Comparison of ENCODE assay signal across 22 cellular contexts in the genomic region with DNA sequence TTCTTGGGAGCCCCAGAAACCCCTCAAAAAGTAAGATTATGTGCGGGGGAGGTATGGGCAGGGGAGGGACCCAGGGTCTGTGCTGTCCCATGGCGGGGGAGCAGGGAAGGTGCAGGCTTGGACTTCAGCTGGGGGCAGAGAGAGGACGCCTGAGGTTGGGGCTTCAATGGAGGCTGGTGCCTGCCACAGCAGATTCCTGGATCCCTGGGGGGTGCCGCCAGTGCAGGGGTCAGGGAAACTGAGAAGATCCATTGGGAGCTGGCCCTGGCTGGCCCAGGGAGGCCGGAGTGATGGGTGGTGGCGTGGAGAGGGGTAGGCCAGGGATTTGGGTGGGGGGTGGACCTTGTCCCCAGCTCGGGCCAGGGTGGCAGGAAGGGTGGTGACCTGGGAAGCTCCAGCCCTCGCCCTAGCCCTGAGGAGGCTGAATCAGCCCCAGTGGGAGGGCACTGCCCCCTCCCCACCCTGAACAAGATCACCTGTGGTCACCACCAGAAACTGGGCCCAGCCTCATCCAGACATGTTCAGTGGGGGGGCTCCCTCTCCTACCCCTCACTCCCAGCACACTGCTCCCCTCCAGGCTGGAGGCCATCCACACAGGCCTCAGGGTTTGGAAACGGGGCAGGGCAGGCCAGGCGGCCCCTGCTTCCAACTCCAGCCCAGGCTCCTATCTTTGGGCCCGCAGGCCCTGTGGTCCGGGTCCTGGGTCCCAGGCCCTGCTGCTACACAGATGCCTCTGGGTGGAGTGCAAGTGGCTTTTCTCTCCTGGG.
"Had no signal": no experiment of that assay in that cellular context is flagged by ENCODE, and none has a peak within 500 bp of the region (broad histone marks: within the 10 kb centered on the region; RNA-seq: fewer than 3 reads in every experiment).

No MANE protein-coding gene starts in this region.

- ATAC-seq: activated CD4-positive, alpha-beta T cell treated with anti-CD3 and anti-CD28 coated beads for 36 hours; activated CD8-positive, alpha-beta T cell treated with anti-CD3 and anti-CD28 coated beads for 36 hours; T-cell had no signal

- H3K4me3 ChIP-seq: cardiac muscle cell, PC-9, SK-N-MC had no signal

- H3K27ac ChIP-seq: brain microvascular endothelial cell, cardiac muscle cell, PC-9, SK-N-MC had no signal

- H3K4me2 ChIP-seq: PC-9 had no signal

- H3K9me3 Mint-ChIP-seq: activated CD8-positive, alpha-beta T cell treated with anti-CD3 and anti-CD28 coated beads for 36 hours; activated naive CD4-positive, alpha-beta T cell treated with anti-CD3 and anti-CD28 coated beads, Interleukin-2, amount 50 U/mL, for 24 hours; T-cell had no signal

- DNase-seq: activated CD4-positive, alpha-beta T cell treated with anti-CD3 and anti-CD28 coated beads for 36 hours; activated CD8-positive, alpha-beta memory T cell treated with anti-CD3 and anti-CD28 coated beads, Interleukin-2, amount 50 U/mL, for 4 hours; activated CD8-positive, alpha-beta T cell treated with anti-CD3 and anti-CD28 coated beads for 36 hours; activated naive CD4-positive, alpha-beta T cell; brain microvascular endothelial cell; Karpas-422; MM.1S; NCI-H1105 treated with DMSO at 0.1 percent for 48 hours; NCI-H1436 treated with DMSO at 0.1 percent for 48 hours; NCI-H187; NCI-H2081 treated with DMSO at 0.1 percent for 48 hours; NCI-H446; NCI-H524; PC-9; T-cell; T-helper 2 cell; T1000 had no signal

- H3K4me3 Mint-ChIP-seq: activated CD4-positive, alpha-beta T cell treated with anti-CD3 and anti-CD28 coated beads for 36 hours; activated CD8-positive, alpha-beta T cell treated with anti-CD3 and anti-CD28 coated beads for 36 hours; activated naive CD4-positive, alpha-beta T cell treated with anti-CD3 and anti-CD28 coated beads, Interleukin-2, amount 50 U/mL, for 24 hours; T-cell had no signal

- H2AFZ ChIP-seq: PC-9 had no signal

- H3K36me3 ChIP-seq: brain microvascular endothelial cell, cardiac muscle cell had no signal

- H3K36me3 Mint-ChIP-seq: activated naive CD4-positive, alpha-beta T cell treated with anti-CD3 and anti-CD28 coated beads, Interleukin-2, amount 50 U/mL, for 24 hours; T-cell had no signal

- H3K27ac Mint-ChIP-seq: activated CD4-positive, alpha-beta T cell treated with anti-CD3 and anti-CD28 coated beads for 36 hours; activated CD8-positive, alpha-beta T cell treated with anti-CD3 and anti-CD28 coated beads for 36 hours; activated naive CD4-positive, alpha-beta T cell treated with anti-CD3 and anti-CD28 coated beads, Interleukin-2, amount 50 U/mL, for 24 hours; T-cell had no signal

- FAIRE-seq: colon, TTC549 had no signal
